Comparison of ENCODE assay signal across 16 cellular contexts in genomic region chr10:113297226-113297625, GRCh38.
A peak's percentile ranks its signal among the peaks of the same experiment; 100 is the strongest.
DNase-seq lines count a peak whose midpoint lies in the region; ATAC-seq, FAIRE-seq and TF ChIP-seq lines count a peak whose summit lies in the region.
"Had no signal": no experiment of that assay in that cellular context is flagged by ENCODE, and none has a peak within 500 bp of the region (broad histone marks: within the 10 kb centered on the region; RNA-seq: fewer than 3 reads in every experiment).

No MANE protein-coding gene starts in this region.

- no peak for FAIRE-seq in HTR-8/SVneo (lab: Jason Lieb, UNC)
- FAIRE-seq: G401.6, kidney had no signal

- ATAC-seq in HG02970 (IDR thresholded peaks at IDR 0.05; ENCODE audit: low FRiP score, unreplicated experiment): no peak

- no peak overlapping the region for H3K4me3 ChIP-seq in BJ (ENCODE audit: low read depth, low read length)
- H3K4me3 ChIP-seq in choroid plexus epithelial cell (ENCODE audit: low read depth, low read length): no peak overlapping the region

- no peak overlapping the region for H3K4me3 Mint-ChIP-seq in activated CD4-positive, alpha-beta T cell treated with anti-CD3 and anti-CD28 coated beads, Interleukin-2, amount 10 ng/mL, durations not matched to agents 24 days and 14 days
- H3K4me3 Mint-ChIP-seq: CD14-positive monocyte had no signal

- H3K27ac Mint-ChIP-seq in activated CD4-positive, alpha-beta T cell treated with anti-CD3 and anti-CD28 coated beads, Interleukin-2, amount 10 ng/mL, durations not matched to agents 24 days and 14 days: no peak overlapping the region
- H3K27ac Mint-ChIP-seq: progenitor cell of endocrine pancreas had no signal

- H3K27me3 Mint-ChIP-seq in activated CD4-positive, alpha-beta T cell treated with anti-CD3 and anti-CD28 coated beads, Interleukin-2, amount 10 ng/mL, durations not matched to agents 24 days and 14 days: peaks cover 21% of the 10 kb centered on the region
- H3K27me3 Mint-ChIP-seq: progenitor cell of endocrine pancreas had no signal

- H3K27me3 ChIP-seq in BJ (ENCODE audit: control insufficient read depth, insufficient read depth, low read length): no peaks in the 10 kb centered on the region

- CTCF ChIA-PET in BJ (lab: Yijun Ruan, JAX): no interaction called here

- H3K36me3 Mint-ChIP-seq in activated CD4-positive, alpha-beta T cell treated with anti-CD3 and anti-CD28 coated beads, Interleukin-2, amount 10 ng/mL, durations not matched to agents 24 days and 14 days (ENCODE audit: low read depth): no peaks in the 10 kb centered on the region

- H3K9me3 Mint-ChIP-seq in activated CD4-positive, alpha-beta T cell treated with anti-CD3 and anti-CD28 coated beads, Interleukin-2, amount 10 ng/mL, durations not matched to agents 24 days and 14 days: no peaks in the 10 kb centered on the region

- no peaks in the 10 kb centered on the region for H3K36me3 ChIP-seq in BJ (ENCODE audit: control insufficient read depth, insufficient read depth, low read length)

- intact Hi-C loops in activated CD4-positive, alpha-beta T cell treated with anti-CD3 and anti-CD28 coated beads, Interleukin-2, amount 10 ng/mL, durations not matched to agents 24 days and 14 days (cut with micrococcal nuclease): no loop called here

- DNase-seq in BJ (ENCODE audit: low read depth) (peak; percentile 41), HTR-8/SVneo (ENCODE audit: insufficient read length, low spot score) (peak; percentile 21), choroid plexus epithelial cell (ENCODE audit: low read depth) (peak; percentile 74), non-pigmented ciliary epithelial cell (ENCODE audit: low read depth) (peak; percentile 27), cortex of kidney (lab: John Stamatoyannopoulos, UW) (no peak)
- no peak for DNase-seq in activated CD4-positive, alpha-beta T cell treated with anti-CD3 and anti-CD28 coated beads, Interleukin-2, amount 10 ng/mL, durations not matched to agents 24 days and 14 days
- no peak for DNase-seq in activated CD4-positive, alpha-beta T cell treated with anti-CD3 and anti-CD28 coated beads, Interleukin-2, amount 50 U/mL, for 4 hours
- DNase-seq: glutamatergic neuron, kidney, NCI-H1105, NCI-H226, substantia nigra had no signal

- POLR2A ChIA-PET in BJ (lab: Charles Lee): interaction anchor here (0.6 kb wide), 1 partner anchor 32 kb away, joined by 3 read pairs; no protein-coding TSS in a partner anchor

- TF ChIP-seq CTCF in BJ (IDR thresholded peaks at IDR 0.05; ENCODE audit: insufficient read depth, low read depth, low read length) (peak; percentile 37), choroid plexus epithelial cell (conservative IDR thresholded peaks at IDR 0.05; ENCODE audit: low read depth, low read length) (peak; percentile 37)

- no peaks in the 10 kb centered on the region for H3K4me1 Mint-ChIP-seq in activated CD4-positive, alpha-beta T cell treated with anti-CD3 and anti-CD28 coated beads, Interleukin-2, amount 10 ng/mL, durations not matched to agents 24 days and 14 days

Comparison
In these comparisons a context has a peak if more than half of its experiments do, and no peak if none do; other contexts are left out.
1. DNase-seq: peak in BJ (single experiment), HTR-8/SVneo (single experiment), choroid plexus epithelial cell (single experiment) and non-pigmented ciliary epithelial cell (single experiment); none in cortex of kidney (single experiment), activated CD4-positive, alpha-beta T cell treated with anti-CD3 and anti-CD28 coated beads, Interleukin-2, amount 10 ng/mL, durations not matched to agents 24 days and 14 days (single experiment) and activated CD4-positive, alpha-beta T cell treated with anti-CD3 and anti-CD28 coated beads, Interleukin-2, amount 50 U/mL, for 4 hours (0 of 2).